1 cellular context compared by ENCODE assay signal in the genomic region with DNA sequence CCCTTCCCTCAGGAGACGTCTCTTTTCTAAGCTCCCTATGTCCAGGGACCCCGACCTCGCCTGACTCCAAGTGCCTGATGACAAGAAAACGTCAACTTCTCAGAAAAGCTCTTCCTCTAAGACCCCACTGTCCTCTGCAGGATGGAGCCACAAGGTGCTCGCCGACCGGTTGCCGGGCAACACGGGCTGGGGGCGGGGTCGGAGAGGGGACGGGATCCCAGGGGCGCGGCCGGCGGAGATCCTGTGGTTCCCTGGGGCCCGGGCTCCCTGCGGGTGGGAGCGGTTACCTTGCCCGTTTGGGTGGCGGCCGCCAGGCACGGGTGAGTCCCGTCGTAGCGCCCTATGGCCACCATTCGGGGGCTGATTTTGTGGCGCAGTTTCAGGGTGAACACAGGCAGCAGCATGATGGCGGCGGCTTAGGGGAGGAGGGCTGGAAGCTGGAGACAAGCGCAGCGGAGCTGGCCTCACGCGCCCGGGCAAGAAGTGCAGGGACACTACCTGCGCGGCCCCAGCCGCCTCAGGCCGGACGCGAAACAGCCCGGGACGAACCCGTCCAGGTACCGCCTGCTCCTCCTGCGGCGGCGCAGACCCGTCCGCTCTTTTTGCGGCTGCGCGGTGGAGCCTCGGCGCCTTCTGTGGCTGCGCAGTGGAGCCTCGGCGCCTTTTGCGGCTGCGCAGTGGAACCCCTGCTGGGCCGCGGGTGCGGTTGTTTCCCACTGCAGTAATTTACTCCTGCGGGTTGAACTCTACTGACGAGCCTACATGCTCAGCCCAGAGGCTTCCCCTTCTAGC.
TF ChIP-seq lines count a peak whose summit lies in the region.

A gene with protein sequence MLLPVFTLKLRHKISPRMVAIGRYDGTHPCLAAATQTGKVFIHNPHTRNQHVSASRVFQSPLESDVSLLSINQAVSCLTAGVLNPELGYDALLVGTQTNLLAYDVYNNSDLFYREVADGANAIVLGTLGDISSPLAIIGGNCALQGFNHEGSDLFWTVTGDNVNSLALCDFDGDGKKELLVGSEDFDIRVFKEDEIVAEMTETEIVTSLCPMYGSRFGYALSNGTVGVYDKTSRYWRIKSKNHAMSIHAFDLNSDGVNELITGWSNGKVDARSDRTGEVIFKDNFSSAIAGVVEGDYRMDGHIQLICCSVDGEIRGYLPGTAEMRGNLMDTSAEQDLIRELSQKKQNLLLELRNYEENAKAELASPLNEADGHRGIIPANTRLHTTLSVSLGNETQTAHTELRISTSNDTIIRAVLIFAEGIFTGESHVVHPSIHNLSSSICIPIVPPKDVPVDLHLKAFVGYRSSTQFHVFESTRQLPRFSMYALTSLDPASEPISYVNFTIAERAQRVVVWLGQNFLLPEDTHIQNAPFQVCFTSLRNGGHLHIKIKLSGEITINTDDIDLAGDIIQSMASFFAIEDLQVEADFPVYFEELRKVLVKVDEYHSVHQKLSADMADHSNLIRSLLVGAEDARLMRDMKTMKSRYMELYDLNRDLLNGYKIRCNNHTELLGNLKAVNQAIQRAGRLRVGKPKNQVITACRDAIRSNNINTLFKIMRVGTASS (minus strand): TSS at position 566 of the 792 bp plus-strand sequence. CDS start 162 bp downstream, at position 404.

TF ChIP-seq in HepG2, 621 proteins besides CTCF, POLR2A, EP300 and RAD21 (continued from another document and continues in another):
- TF ChIP-seq, protein P1, sequence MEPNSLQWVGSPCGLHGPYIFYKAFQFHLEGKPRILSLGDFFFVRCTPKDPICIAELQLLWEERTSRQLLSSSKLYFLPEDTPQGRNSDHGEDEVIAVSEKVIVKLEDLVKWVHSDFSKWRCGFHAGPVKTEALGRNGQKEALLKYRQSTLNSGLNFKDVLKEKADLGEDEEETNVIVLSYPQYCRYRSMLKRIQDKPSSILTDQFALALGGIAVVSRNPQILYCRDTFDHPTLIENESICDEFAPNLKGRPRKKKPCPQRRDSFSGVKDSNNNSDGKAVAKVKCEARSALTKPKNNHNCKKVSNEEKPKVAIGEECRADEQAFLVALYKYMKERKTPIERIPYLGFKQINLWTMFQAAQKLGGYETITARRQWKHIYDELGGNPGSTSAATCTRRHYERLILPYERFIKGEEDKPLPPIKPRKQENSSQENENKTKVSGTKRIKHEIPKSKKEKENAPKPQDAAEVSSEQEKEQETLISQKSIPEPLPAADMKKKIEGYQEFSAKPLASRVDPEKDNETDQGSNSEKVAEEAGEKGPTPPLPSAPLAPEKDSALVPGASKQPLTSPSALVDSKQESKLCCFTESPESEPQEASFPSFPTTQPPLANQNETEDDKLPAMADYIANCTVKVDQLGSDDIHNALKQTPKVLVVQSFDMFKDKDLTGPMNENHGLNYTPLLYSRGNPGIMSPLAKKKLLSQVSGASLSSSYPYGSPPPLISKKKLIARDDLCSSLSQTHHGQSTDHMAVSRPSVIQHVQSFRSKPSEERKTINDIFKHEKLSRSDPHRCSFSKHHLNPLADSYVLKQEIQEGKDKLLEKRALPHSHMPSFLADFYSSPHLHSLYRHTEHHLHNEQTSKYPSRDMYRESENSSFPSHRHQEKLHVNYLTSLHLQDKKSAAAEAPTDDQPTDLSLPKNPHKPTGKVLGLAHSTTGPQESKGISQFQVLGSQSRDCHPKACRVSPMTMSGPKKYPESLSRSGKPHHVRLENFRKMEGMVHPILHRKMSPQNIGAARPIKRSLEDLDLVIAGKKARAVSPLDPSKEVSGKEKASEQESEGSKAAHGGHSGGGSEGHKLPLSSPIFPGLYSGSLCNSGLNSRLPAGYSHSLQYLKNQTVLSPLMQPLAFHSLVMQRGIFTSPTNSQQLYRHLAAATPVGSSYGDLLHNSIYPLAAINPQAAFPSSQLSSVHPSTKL (CRISPR knock-in tag; IDR thresholded peaks at IDR 0.05) = 0 out of 2 replicates have a peak, but pooled peaks have one; percentile 48
- TF ChIP-seq, protein P2, sequence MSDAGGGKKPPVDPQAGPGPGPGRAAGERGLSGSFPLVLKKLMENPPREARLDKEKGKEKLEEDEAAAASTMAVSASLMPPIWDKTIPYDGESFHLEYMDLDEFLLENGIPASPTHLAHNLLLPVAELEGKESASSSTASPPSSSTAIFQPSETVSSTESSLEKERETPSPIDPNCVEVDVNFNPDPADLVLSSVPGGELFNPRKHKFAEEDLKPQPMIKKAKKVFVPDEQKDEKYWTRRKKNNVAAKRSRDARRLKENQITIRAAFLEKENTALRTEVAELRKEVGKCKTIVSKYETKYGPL (CRISPR knock-in tag; IDR thresholded peaks at IDR 0.05) = no peak
- TF ChIP-seq KAT8 (CRISPR knock-in tag; IDR thresholded peaks at IDR 0.05) = peak; percentile 92
- no peak for TF ChIP-seq CREB1 (IDR thresholded peaks at IDR 0.05)
- no peak for TF ChIP-seq CREB1 (CRISPR knock-in tag; IDR thresholded peaks at IDR 0.05)
- TF ChIP-seq ZNF124 (CRISPR knock-in tag; IDR thresholded peaks at IDR 0.05) = no peak; the same call in 1 of the 2 replicates
- no peak; the same call in 1 of the 2 replicates for TF ChIP-seq ZXDC (CRISPR knock-in tag; IDR thresholded peaks at IDR 0.05)
- TF ChIP-seq ZNF691 (CRISPR knock-in tag; IDR thresholded peaks at IDR 0.05; ENCODE audit: borderline replicate concordance, low read depth) = no peak
- peak; percentile 88 for TF ChIP-seq ZNF850 (CRISPR knock-in tag; conservative IDR thresholded peaks at IDR 0.05)
- TF ChIP-seq DR1 (CRISPR knock-in tag; IDR thresholded peaks at IDR 0.05) = peak; percentile 77; the same call in 1 of the 2 replicates
- no peak for TF ChIP-seq SOX6 (IDR thresholded peaks at IDR 0.05)
- peak; percentile 68 for TF ChIP-seq SOX6 (CRISPR knock-in tag; IDR thresholded peaks at IDR 0.05)
- TF ChIP-seq, protein P3, sequence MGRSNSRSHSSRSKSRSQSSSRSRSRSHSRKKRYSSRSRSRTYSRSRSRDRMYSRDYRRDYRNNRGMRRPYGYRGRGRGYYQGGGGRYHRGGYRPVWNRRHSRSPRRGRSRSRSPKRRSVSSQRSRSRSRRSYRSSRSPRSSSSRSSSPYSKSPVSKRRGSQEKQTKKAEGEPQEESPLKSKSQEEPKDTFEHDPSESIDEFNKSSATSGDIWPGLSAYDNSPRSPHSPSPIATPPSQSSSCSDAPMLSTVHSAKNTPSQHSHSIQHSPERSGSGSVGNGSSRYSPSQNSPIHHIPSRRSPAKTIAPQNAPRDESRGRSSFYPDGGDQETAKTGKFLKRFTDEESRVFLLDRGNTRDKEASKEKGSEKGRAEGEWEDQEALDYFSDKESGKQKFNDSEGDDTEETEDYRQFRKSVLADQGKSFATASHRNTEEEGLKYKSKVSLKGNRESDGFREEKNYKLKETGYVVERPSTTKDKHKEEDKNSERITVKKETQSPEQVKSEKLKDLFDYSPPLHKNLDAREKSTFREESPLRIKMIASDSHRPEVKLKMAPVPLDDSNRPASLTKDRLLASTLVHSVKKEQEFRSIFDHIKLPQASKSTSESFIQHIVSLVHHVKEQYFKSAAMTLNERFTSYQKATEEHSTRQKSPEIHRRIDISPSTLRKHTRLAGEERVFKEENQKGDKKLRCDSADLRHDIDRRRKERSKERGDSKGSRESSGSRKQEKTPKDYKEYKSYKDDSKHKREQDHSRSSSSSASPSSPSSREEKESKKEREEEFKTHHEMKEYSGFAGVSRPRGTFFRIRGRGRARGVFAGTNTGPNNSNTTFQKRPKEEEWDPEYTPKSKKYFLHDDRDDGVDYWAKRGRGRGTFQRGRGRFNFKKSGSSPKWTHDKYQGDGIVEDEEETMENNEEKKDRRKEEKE (IDR thresholded peaks at IDR 0.05) = no peak
- peak; percentile 28; the same call in 1 of the 2 replicates for TF ChIP-seq ZNF44 (CRISPR knock-in tag; IDR thresholded peaks at IDR 0.05)
- TF ChIP-seq PHF8 (CRISPR knock-in tag; IDR thresholded peaks at IDR 0.05) = peak; percentile 96
- no peak for TF ChIP-seq SAFB2 (CRISPR knock-in tag; IDR thresholded peaks at IDR 0.05; ENCODE audit: borderline replicate concordance, low read depth)
- TF ChIP-seq SYNCRIP (IDR thresholded peaks at IDR 0.05; ENCODE audit: insufficient read depth, low read depth, low read length) = no peak
- peak; percentile 83 for TF ChIP-seq ZNF292 (CRISPR knock-in tag; IDR thresholded peaks at IDR 0.05; ENCODE audit: borderline replicate concordance, low read depth)
- TF ChIP-seq GPN1 (CRISPR knock-in tag; IDR thresholded peaks at IDR 0.05; ENCODE audit: borderline replicate concordance) = no peak
- TF ChIP-seq ZNF646 (CRISPR knock-in tag; IDR thresholded peaks at IDR 0.05) = no peak
- peak; percentile 66 for TF ChIP-seq MED8 (CRISPR knock-in tag; IDR thresholded peaks at IDR 0.05; ENCODE audit: insufficient replicate concordance)
- TF ChIP-seq ZNF773 (CRISPR knock-in tag; IDR thresholded peaks at IDR 0.05; ENCODE audit: borderline replicate concordance) = peak; percentile 65; the same call in 1 of the 2 replicates
- no peak for TF ChIP-seq ZBTB8A (CRISPR knock-in tag; IDR thresholded peaks at IDR 0.05; ENCODE audit: borderline replicate concordance, low read depth)
- no peak; the same call in 1 of the 2 replicates for TF ChIP-seq ZNF276 (CRISPR knock-in tag; IDR thresholded peaks at IDR 0.05; ENCODE audit: low read depth)
- peak; percentile 98; the same call in 1 of the 2 replicates for TF ChIP-seq EEA1 (CRISPR knock-in tag; IDR thresholded peaks at IDR 0.05; ENCODE audit: borderline replicate concordance)
- 0 out of 2 replicates have a peak, but pooled peaks have one; percentile 39 for TF ChIP-seq SMYD3 (CRISPR knock-in tag; IDR thresholded peaks at IDR 0.05)
